Comparison of ENCODE assay signal across 2 cellular contexts in the genomic region with DNA sequence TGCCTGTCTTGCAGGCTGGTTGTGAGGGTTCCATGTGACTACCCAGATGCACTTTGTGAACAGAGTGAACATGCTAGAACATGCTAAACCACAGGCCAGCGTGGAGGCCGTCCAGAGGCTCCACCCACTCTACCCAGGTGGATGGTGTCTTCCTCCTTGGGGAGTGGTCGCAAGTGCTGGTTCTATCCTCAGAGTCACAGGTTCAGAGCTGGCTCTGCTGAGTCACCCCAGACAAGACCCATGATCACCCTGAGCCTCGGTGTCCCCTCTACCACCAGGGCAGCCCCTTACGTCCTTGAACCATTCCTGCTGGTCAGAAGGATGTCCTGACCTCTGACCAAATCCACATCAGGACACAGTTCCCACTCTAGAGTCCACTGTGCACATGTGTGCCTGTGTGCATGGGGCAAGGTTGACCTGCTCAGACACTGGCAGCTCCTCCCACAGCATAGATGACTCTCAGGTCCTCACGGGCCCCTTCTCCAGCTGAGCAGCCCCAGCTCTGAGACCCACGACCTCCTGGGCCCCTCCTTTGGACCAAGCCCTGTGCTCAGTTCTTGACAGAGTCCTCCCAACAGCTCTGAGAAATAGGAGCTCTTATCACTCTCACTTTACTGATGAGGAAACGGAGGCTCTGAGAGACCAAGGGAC.
TF ChIP-seq lines count a peak whose summit lies in the region.

No MANE protein-coding gene starts in this region.

TF ChIP-seq in K562, 482 proteins besides CTCF, POLR2A, EP300 and RAD21 (continued from another document):
- TF ChIP-seq ZNF274 (IDR thresholded peaks at IDR 0.05; ENCODE audit: borderline replicate concordance, low read depth, low read length) (no peak), MEF2D (tag; conservative IDR thresholded peaks at IDR 0.05; ENCODE audit: low read depth) (no peak), TAF9B (IDR thresholded peaks at IDR 0.05; ENCODE audit: partially characterized antibody) (no peak), TEAD1 (CRISPR knock-in tag; IDR thresholded peaks at IDR 0.05) (no peak), ATF2 (CRISPR knock-in tag; IDR thresholded peaks at IDR 0.05) (no peak), NR2C2 (CRISPR knock-in tag; IDR thresholded peaks at IDR 0.05) (no peak), NR2C2 (tag; IDR thresholded peaks at IDR 0.05) (no peak), AFF4 (CRISPR knock-in tag; IDR thresholded peaks at IDR 0.05) (no peak), KDM1A (IDR thresholded peaks at IDR 0.05) (no peak), CBFA2T2 (conservative IDR thresholded peaks at IDR 0.05) (no peak), ZNF224 (CRISPR knock-in tag; IDR thresholded peaks at IDR 0.05) (no peak)
- TF ChIP-seq, protein P1, sequence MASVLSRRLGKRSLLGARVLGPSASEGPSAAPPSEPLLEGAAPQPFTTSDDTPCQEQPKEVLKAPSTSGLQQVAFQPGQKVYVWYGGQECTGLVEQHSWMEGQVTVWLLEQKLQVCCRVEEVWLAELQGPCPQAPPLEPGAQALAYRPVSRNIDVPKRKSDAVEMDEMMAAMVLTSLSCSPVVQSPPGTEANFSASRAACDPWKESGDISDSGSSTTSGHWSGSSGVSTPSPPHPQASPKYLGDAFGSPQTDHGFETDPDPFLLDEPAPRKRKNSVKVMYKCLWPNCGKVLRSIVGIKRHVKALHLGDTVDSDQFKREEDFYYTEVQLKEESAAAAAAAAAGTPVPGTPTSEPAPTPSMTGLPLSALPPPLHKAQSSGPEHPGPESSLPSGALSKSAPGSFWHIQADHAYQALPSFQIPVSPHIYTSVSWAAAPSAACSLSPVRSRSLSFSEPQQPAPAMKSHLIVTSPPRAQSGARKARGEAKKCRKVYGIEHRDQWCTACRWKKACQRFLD (CRISPR knock-in tag; IDR thresholded peaks at IDR 0.05) = no peak
- TF ChIP-seq, protein P2, sequence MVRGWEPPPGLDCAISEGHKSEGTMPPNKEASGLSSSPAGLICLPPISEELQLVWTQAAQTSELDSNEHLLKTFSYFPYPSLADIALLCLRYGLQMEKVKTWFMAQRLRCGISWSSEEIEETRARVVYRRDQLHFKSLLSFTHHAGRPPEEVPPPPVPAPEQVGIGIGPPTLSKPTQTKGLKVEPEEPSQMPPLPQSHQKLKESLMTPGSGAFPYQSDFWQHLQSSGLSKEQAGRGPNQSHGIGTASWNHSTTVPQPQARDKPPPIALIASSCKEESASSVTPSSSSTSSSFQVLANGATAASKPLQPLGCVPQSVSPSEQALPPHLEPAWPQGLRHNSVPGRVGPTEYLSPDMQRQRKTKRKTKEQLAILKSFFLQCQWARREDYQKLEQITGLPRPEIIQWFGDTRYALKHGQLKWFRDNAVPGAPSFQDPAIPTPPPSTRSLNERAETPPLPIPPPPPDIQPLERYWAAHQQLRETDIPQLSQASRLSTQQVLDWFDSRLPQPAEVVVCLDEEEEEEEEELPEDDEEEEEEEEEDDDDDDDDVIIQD (CRISPR knock-in tag; IDR thresholded peaks at IDR 0.05) = no peak

TF ChIP-seq in HEK293T, 16 proteins besides CTCF, POLR2A, EP300 and RAD21 (continued from another document):
- TF ChIP-seq L3MBTL2 (conservative IDR thresholded peaks at IDR 0.05) = no peak
